ENCODE assay signal across 17 cellular contexts in the genomic region with DNA sequence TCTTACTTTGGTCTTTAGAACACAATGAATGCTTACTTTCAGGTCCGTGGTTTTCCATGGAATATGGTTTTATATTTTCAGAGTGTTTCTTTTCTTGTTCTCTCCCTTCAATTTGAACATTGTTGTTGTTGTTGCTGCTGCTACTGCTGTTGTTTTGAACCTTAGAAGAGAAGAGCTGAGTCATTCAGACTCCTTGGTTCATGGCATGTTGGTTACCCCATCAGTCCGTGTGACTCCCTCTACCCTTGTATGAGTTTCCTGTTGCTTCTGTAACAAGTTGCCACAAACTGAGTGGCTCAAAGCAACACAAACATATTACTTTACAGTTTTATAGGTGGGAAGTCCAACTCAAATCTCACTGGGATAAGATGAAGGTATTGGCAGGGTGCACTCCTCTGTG.
"Had no signal": no experiment of that assay in that cellular context is flagged by ENCODE, and none has a peak within 500 bp of the region (broad histone marks: within the 10 kb centered on the region; RNA-seq: fewer than 3 reads in every experiment).

No MANE protein-coding gene starts in this region.

- H3K9me3 ChIP-seq: colonic mucosa, esophagus squamous epithelium, mucosa of descending colon, right atrium auricular region, tibial artery had no signal

- DNase-seq: colonic mucosa; dermis blood vessel endothelial cell; esophagus squamous epithelium; foreskin keratinocyte; kidney; left cardiac atrium; left ventricle myocardium superior; mucosa of descending colon; naive thymus-derived CD8-positive, alpha-beta T cell; posterior cingulate gyrus; stimulated activated CD4-positive, alpha-beta T cell treated with anti-CD3 and anti-CD28 coated beads, Interleukin-4, amount 100 ng/mL, for 1 hour; stimulated activated CD8-positive, alpha-beta memory T cell treated with anti-CD3 and anti-CD28 coated beads, Interleukin-4, amount 100 ng/mL, for 48 hours; stimulated activated naive CD8-positive, alpha-beta T cell treated with anti-CD3 and anti-CD28 coated beads, Interleukin-15, Interleukin-2, amounts not matched to agents 100 U/mL and 50 U/mL, for 24 hours; tibial artery had no signal

- H3K36me3 ChIP-seq: colonic mucosa, esophagus squamous epithelium, right atrium auricular region, tibial artery had no signal

- H3K27ac ChIP-seq: colonic mucosa, esophagus squamous epithelium, foreskin keratinocyte, right atrium auricular region, tibial artery had no signal

- H3K27me3 ChIP-seq: colonic mucosa, foreskin keratinocyte, right atrium auricular region, tibial artery had no signal

- ATAC-seq: foreskin keratinocyte; left cardiac atrium; left ventricle myocardium superior; mucosa of descending colon; naive thymus-derived CD8-positive, alpha-beta T cell; stimulated activated effector memory CD8-positive, alpha-beta T cell treated with anti-CD3 and anti-CD28 coated beads, Interleukin-12 subunit alpha, Interleukin-12 subunit beta, amount 100 ng/mL, for 72 hours; stimulated activated naive CD8-positive, alpha-beta T cell treated with anti-CD3 and anti-CD28 coated beads, Interleukin-15, Interleukin-2, amounts not matched to agents 100 U/mL and 50 U/mL, for 24 hours had no signal

- H3K4me1 ChIP-seq: colonic mucosa, esophagus squamous epithelium, foreskin keratinocyte, right atrium auricular region, tibial artery had no signal

- H3K4me3 ChIP-seq: colonic mucosa, esophagus squamous epithelium, mucosa of descending colon, right atrium auricular region, smooth muscle cell, tibial artery had no signal

- FAIRE-seq: kidney had no signal

- H3K4me3 Mint-ChIP-seq: naive thymus-derived CD8-positive, alpha-beta T cell; stimulated activated effector memory CD8-positive, alpha-beta T cell treated with anti-CD3 and anti-CD28 coated beads, Interleukin-12 subunit alpha, Interleukin-12 subunit beta, amount 100 ng/mL, for 72 hours had no signal

- H3K27ac Mint-ChIP-seq: naive thymus-derived CD8-positive, alpha-beta T cell; stimulated activated effector memory CD8-positive, alpha-beta T cell treated with anti-CD3 and anti-CD28 coated beads, Interleukin-12 subunit alpha, Interleukin-12 subunit beta, amount 100 ng/mL, for 72 hours had no signal

- H3K36me3 Mint-ChIP-seq: naive thymus-derived CD8-positive, alpha-beta T cell; stimulated activated effector memory CD8-positive, alpha-beta T cell treated with anti-CD3 and anti-CD28 coated beads, Interleukin-12 subunit alpha, Interleukin-12 subunit beta, amount 100 ng/mL, for 72 hours had no signal

- H3K4me1 Mint-ChIP-seq: naive thymus-derived CD8-positive, alpha-beta T cell; stimulated activated effector memory CD8-positive, alpha-beta T cell treated with anti-CD3 and anti-CD28 coated beads, Interleukin-12 subunit alpha, Interleukin-12 subunit beta, amount 100 ng/mL, for 72 hours had no signal
